In genomic region chr3:59663076-59663850, GRCh38 we compare ENCODE assay signal across 29 cellular contexts.
"Had no signal": no experiment of that assay in that cellular context is flagged by ENCODE, and none has a peak within 500 bp of the region (broad histone marks: within the 10 kb centered on the region; RNA-seq: fewer than 3 reads in every experiment).

No MANE protein-coding gene starts in this region.

- H3K27me3 Mint-ChIP-seq: naive B cell had no signal

- H3K27ac Mint-ChIP-seq: mesothelial cell of epicardium; natural killer cell; neural progenitor cell; stimulated activated memory B cell treated with anti-CD40 and anti-IgM and Interleukin-4, amounts not matched to agents 10 μg/mL and 1 μg/mL and 100 μg/mL, for 72 hours; stimulated activated naive CD8-positive, alpha-beta T cell treated with anti-CD3 and anti-CD28 coated beads, Interleukin-15, amount 100 ng/mL, for 72 hours had no signal

- H3K36me3 Mint-ChIP-seq: mesothelial cell of epicardium; naive B cell; natural killer cell; neural progenitor cell; stimulated activated memory B cell treated with anti-CD40 and anti-IgM and Interleukin-4, amounts not matched to agents 10 μg/mL and 1 μg/mL and 100 μg/mL, for 72 hours had no signal

- H3K27ac ChIP-seq: hepatocyte, neural progenitor cell, neutrophil, parathyroid adenoma, psoas muscle, right atrium auricular region, right lobe of liver, uterus had no signal

- H3K4me2 ChIP-seq: hepatocyte, neural progenitor cell had no signal

- DNase-seq: kidney; left colon; left lung; lower lobe of right lung; mammary epithelial cell; mesendoderm; naive B cell; natural killer cell; nephron progenitor cell; occipital lobe; psoas muscle; right lobe of liver; stimulated activated CD4-positive, alpha-beta T cell treated with anti-CD3 and anti-CD28 coated beads, Interleukin-1b, Interleukin-23, amount 100 ng/mL, for 48 hours; stimulated activated CD4-positive, alpha-beta T cell treated with anti-CD3 and anti-CD28 coated beads, Interleukin-2, amount 100 ng/mL, for 48 hours; stimulated activated CD4-positive, alpha-beta T cell treated with anti-CD3 and anti-CD28 coated beads, Interleukin-4, amount 100 ng/mL, for 4 hours; stimulated activated CD8-positive, alpha-beta memory T cell treated with anti-CD3 and anti-CD28 coated beads, Interleukin-4, amount 100 ng/mL, for 48 hours; stimulated activated naive CD4-positive, alpha-beta T cell treated with Interleukin-2 at 50 U/mL for 16 hours; stimulated activated naive CD8-positive, alpha-beta T cell treated with anti-CD3 and anti-CD28 coated beads, Interleukin-15, amount 100 ng/mL, for 72 hours; substantia nigra; transverse colon; uterus had no signal

- H3K9ac ChIP-seq: neural progenitor cell, parathyroid adenoma had no signal

- H3K79me2 ChIP-seq: hepatocyte, parathyroid adenoma had no signal

- H3K27me3 ChIP-seq: hepatocyte, left lung, neural progenitor cell, neutrophil, right atrium auricular region, right lobe of liver, transverse colon, uterus had no signal

- H3K4me1 Mint-ChIP-seq: naive B cell; natural killer cell; stimulated activated memory B cell treated with anti-CD40 and anti-IgM and Interleukin-4, amounts not matched to agents 10 μg/mL and 1 μg/mL and 100 μg/mL, for 72 hours; stimulated activated naive CD8-positive, alpha-beta T cell treated with anti-CD3 and anti-CD28 coated beads, Interleukin-15, amount 100 ng/mL, for 72 hours had no signal

- H3K9me3 ChIP-seq: left lung, lower lobe of right lung, neutrophil, psoas muscle, right atrium auricular region, right lobe of liver, transverse colon, uterus had no signal

- H3K9me3 Mint-ChIP-seq: mesothelial cell of epicardium; nephron progenitor cell; neural progenitor cell; stimulated activated memory B cell treated with anti-CD40 and anti-IgM and Interleukin-4, amounts not matched to agents 10 μg/mL and 1 μg/mL and 100 μg/mL, for 72 hours had no signal

- ATAC-seq: left colon; natural killer cell; psoas muscle; stimulated activated memory B cell treated with anti-CD40 and anti-IgM and Interleukin-4, amounts not matched to agents 10 μg/mL and 1 μg/mL and 100 μg/mL, for 72 hours; stimulated activated naive CD8-positive, alpha-beta T cell treated with anti-CD3 and anti-CD28 coated beads, Interleukin-15, amount 100 ng/mL, for 72 hours had no signal

- H3K4me3 Mint-ChIP-seq: mesothelial cell of epicardium; naive B cell; natural killer cell; nephron progenitor cell; neural progenitor cell; stimulated activated memory B cell treated with anti-CD40 and anti-IgM and Interleukin-4, amounts not matched to agents 10 μg/mL and 1 μg/mL and 100 μg/mL, for 72 hours; stimulated activated naive CD8-positive, alpha-beta T cell treated with anti-CD3 and anti-CD28 coated beads, Interleukin-15, amount 100 ng/mL, for 72 hours had no signal

- H2AFZ ChIP-seq: hepatocyte, neural progenitor cell, parathyroid adenoma had no signal

- H3K4me3 ChIP-seq: hepatocyte, left lung, lower lobe of right lung, neural progenitor cell, psoas muscle, right atrium auricular region, right lobe of liver, smooth muscle cell, transverse colon, uterus had no signal

- H3K36me3 ChIP-seq: left lung, lower lobe of right lung, neural progenitor cell, neutrophil, right atrium auricular region, right lobe of liver, transverse colon, uterus had no signal

- H3K4me1 ChIP-seq: parathyroid adenoma, psoas muscle, right atrium auricular region, uterus had no signal
